ENCODE assay signal across 8 cellular contexts in genomic region chr2:61764035-61764800, GRCh38.
DNase-seq lines count a peak whose midpoint lies in the region; ATAC-seq, FAIRE-seq and TF ChIP-seq lines count a peak whose summit lies in the region.

No MANE protein-coding gene starts in this region.

- FAIRE-seq in GM19239 (lab: Jason Lieb, UNC), result peak; percentile 99

- H3K9me3 ChIP-seq in BE2C, result no peaks in the 10 kb centered on the region

- H3K27me3 ChIP-seq in BE2C, result no peaks in the 10 kb centered on the region

- H3K4me3 ChIP-seq in BE2C (ENCODE audit: low read depth, low read length), result peak overlapping the region; percentile 73
- peak overlapping the region; percentile 81 for H3K4me3 ChIP-seq in choroid plexus epithelial cell (ENCODE audit: low read depth, low read length)

- peaks cover 2% of the 10 kb centered on the region for H3K36me3 Mint-ChIP-seq in activated CD4-positive, alpha-beta T cell treated with anti-CD3 and anti-CD28 coated beads for 36 hours (ENCODE audit: low read depth)

- H3K4me3 Mint-ChIP-seq in activated CD4-positive, alpha-beta T cell treated with anti-CD3 and anti-CD28 coated beads for 36 hours, result peak overlapping the region; percentile 93

- intact Hi-C loops in activated CD4-positive, alpha-beta T cell treated with anti-CD3 and anti-CD28 coated beads for 36 hours (cut with DNase I, micrococcal nuclease), result loop anchor here (1.0 to 10.0 kb wide), 17 partner anchors 70 to 1008 kb away; partner anchors contain the start of genes CCT4 (in 2 of the 2), FAM161A (in 2 of the 2), USP34 (in 2 of the 2) and XPO1 (in 2 of the 2)

- H3K9me3 Mint-ChIP-seq in activated CD4-positive, alpha-beta T cell treated with anti-CD3 and anti-CD28 coated beads for 36 hours (ENCODE audit: low read depth), result peaks cover 5% of the 10 kb centered on the region

- POLR2A ChIA-PET in activated CD4-positive, alpha-beta T cell treated with anti-CD3 and anti-CD28 coated beads for 36 hours (lab: Charles Lee), result interaction anchor here (0.7 to 0.9 kb wide), 3 partner anchors 90 to 229 kb away, joined by 3 to 4 read pairs (median 3); partner anchors contain the start of gene FAM161A

- ATAC-seq in HG03442 (IDR thresholded peaks at IDR 0.05; ENCODE audit: unreplicated experiment), result peak; percentile 95
- ATAC-seq in activated CD4-positive, alpha-beta T cell treated with anti-CD3 and anti-CD28 coated beads for 36 hours, result peak; percentile 97

- no peaks in the 10 kb centered on the region for H3K36me3 ChIP-seq in BE2C

- TF ChIP-seq CTCF in BE2C (IDR thresholded peaks at IDR 0.05; ENCODE audit: low read depth, low read length) (no peak), choroid plexus epithelial cell (conservative IDR thresholded peaks at IDR 0.05; ENCODE audit: low read depth, low read length) (no peak)

- no peaks in the 10 kb centered on the region for H3K4me1 ChIP-seq in BE2C

- H3K27ac Mint-ChIP-seq in activated CD4-positive, alpha-beta T cell treated with anti-CD3 and anti-CD28 coated beads for 36 hours, result peak overlapping the region; percentile 95

- CTCF ChIA-PET in activated CD4-positive, alpha-beta T cell treated with anti-CD3 and anti-CD28 coated beads for 36 hours (lab: Charles Lee), result interaction anchor here (0.6 to 1.2 kb wide), 2 partner anchors 13 to 52 kb away, joined by 3 to 5 read pairs; no protein-coding TSS in a partner anchor

- peaks cover 15% of the 10 kb centered on the region for H3K4me1 Mint-ChIP-seq in activated CD4-positive, alpha-beta T cell treated with anti-CD3 and anti-CD28 coated beads for 36 hours

- H3K27me3 Mint-ChIP-seq in activated CD4-positive, alpha-beta T cell treated with anti-CD3 and anti-CD28 coated beads for 36 hours, result no peaks in the 10 kb centered on the region

- peak; percentile 90 for DNase-seq in BE2C
- peak; percentile 81 for DNase-seq in GM19239 (ENCODE audit: insufficient read length, low spot score)
- peak; percentile 98 for DNase-seq in NCI-H510A treated with DMSO at 0.1 percent for 48 hours (lab: John Stamatoyannopoulos, UW)
- DNase-seq in activated CD4-positive, alpha-beta T cell treated with anti-CD3 and anti-CD28 coated beads for 36 hours, result peak; percentile 99
- peak; percentile 100 for DNase-seq in choroid plexus epithelial cell (ENCODE audit: low read depth)
- DNase-seq in kidney glomerular epithelial cell (lab: John Stamatoyannopoulos, UW), result peak; percentile 98
- DNase-seq in stimulated activated CD4-positive, alpha-beta T cell treated with anti-CD3 and anti-CD28 coated beads, Interleukin-15, amount 100 ng/mL, for 48 hours (ENCODE audit: low read depth in 2 of 2), result peak; percentile 95 to 96

Comparison
In these comparisons a context has a peak if more than half of its experiments do, and no peak if none do; other contexts are left out.
1. Peak in every context shown above with its lines: DNase-seq, ATAC-seq and H3K4me3 ChIP-seq.